Comparison of ENCODE assay signal across 11 cellular contexts in genomic region chr17:27921599-27921998, GRCh38.
"Had no signal": no experiment of that assay in that cellular context is flagged by ENCODE, and none has a peak within 500 bp of the region (broad histone marks: within the 10 kb centered on the region; RNA-seq: fewer than 3 reads in every experiment).

No MANE protein-coding gene starts in this region.

- H3K9me3 ChIP-seq: HAP-1 had no signal

- H3K4me1 ChIP-seq: HAP-1 had no signal

- H3K36me3 ChIP-seq: HAP-1 had no signal

- H3K27ac ChIP-seq: GM23248 had no signal

- H3K4me2 ChIP-seq: GM23338 had no signal

- H3K4me3 ChIP-seq: GM23248, GM23338, HAP-1 had no signal

- DNase-seq: GM23248, GOT3, H7, H9, HCEC 1CT, HFFc6 had no signal

- ATAC-seq: GM23338, HCT116 had no signal

- FAIRE-seq: H1, H54 had no signal
